Comparison of ENCODE assay signal across 20 cellular contexts in the genomic region with DNA sequence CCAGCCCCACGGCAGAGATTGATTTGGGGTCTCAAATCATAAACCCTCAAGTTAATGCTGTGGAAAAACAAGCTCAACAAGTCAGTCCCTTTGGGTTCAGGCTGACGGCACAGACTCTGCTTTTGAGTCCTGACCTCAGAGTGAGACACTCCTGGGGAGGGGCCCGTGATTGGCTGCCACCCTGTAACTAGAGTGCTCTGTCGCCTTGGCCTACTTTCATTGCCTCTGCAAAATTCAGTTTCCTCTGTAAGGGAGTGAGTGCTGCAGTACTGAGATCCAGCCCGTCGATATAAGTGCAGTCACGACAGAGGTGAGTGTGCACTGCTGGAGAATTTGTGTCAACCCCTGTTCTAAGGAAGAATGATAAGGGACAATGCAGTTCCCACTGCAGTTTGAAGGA.
DNase-seq lines count a peak whose midpoint lies in the region; FAIRE-seq and TF ChIP-seq lines count a peak whose summit lies in the region.
"Had no signal": no experiment of that assay in that cellular context is flagged by ENCODE, and none has a peak within 500 bp of the region (broad histone marks: within the 10 kb centered on the region; RNA-seq: fewer than 3 reads in every experiment).

No MANE protein-coding gene starts in this region.

- H3K4me1 Mint-ChIP-seq in CD8-positive, alpha-beta memory T cell: peaks cover 0 to 4% (median 0%) of the 10 kb centered on the region in 3 donors

- TF ChIP-seq CTCF in adrenal gland (IDR thresholded peaks at IDR 0.05) (no peak), kidney (IDR thresholded peaks at IDR 0.05; ENCODE audit: borderline replicate concordance, extremely low read depth, insufficient read depth) (no peak)

- no peak overlapping the region for H3K23ac ChIP-seq in trophoblast cell (ENCODE audit: low read length)

- no peak overlapping the region for H3K14ac ChIP-seq in trophoblast cell (ENCODE audit: low read length)

- H2AK5ac ChIP-seq in trophoblast cell (ENCODE audit: low read length): no peak overlapping the region

- H3K27ac ChIP-seq in CD8-positive, alpha-beta memory T cell (ENCODE audit: low read depth, low read length): no peak overlapping the region
- H3K27ac ChIP-seq in HUES64 (ENCODE audit: low read depth, low read length): peak overlapping the region; percentile 6; the same call in 1 of the 2 replicates
- H3K27ac ChIP-seq in adrenal gland: peak overlapping the region in 3 of 5 donors; percentile 34 to 45 (median 38)
- H3K27ac ChIP-seq in trophoblast cell (ENCODE audit: low read depth, low read length): no peak overlapping the region
- no peak overlapping the region for H3K27ac ChIP-seq in kidney (ENCODE audit: low read depth in 2 of 2, low read length in 2 of 2)
- no peak overlapping the region for H3K27ac ChIP-seq in effector memory CD4-positive, alpha-beta T cell (ENCODE audit: insufficient read depth, low read length, poor library complexity, severe bottlenecking)
- H3K27ac ChIP-seq: C4-2B, GM23248 had no signal

- peak overlapping the region; percentile 3 for H2BK120ac ChIP-seq in trophoblast cell (ENCODE audit: insufficient read depth, low read length, poor library complexity)

- H3K9me3 ChIP-seq in CD8-positive, alpha-beta memory T cell (ENCODE audit: low read length): no peaks in the 10 kb centered on the region
- no peaks in the 10 kb centered on the region for H3K9me3 ChIP-seq in HUES64 (ENCODE audit: insufficient read depth, low read depth, low read length)
- H3K9me3 ChIP-seq in adrenal gland (replicated peaks in 1 of 3): no peaks in the 10 kb centered on the region
- H3K9me3 ChIP-seq in trophoblast cell (ENCODE audit: insufficient read depth, low read depth, low read length): no peaks in the 10 kb centered on the region
- no peaks in the 10 kb centered on the region for H3K9me3 ChIP-seq in kidney (ENCODE audit: control insufficient read depth in 1 of 2, low read length in 2 of 2)
- H3K9me3 ChIP-seq in effector memory CD4-positive, alpha-beta T cell (ENCODE audit: control insufficient read depth, low read length): no peaks in the 10 kb centered on the region
- H3K9me3 ChIP-seq: BE2C had no signal

- no peak overlapping the region for H3K9ac ChIP-seq in HUES64 (ENCODE audit: low read depth, low read length)
- H3K9ac ChIP-seq in trophoblast cell (ENCODE audit: low read length): no peak overlapping the region
- no peak overlapping the region for H3K9ac ChIP-seq in kidney (ENCODE audit: low read length in 2 of 2)
- H3K9ac ChIP-seq: GM23248 had no signal

- CTCF ChIA-PET in CD8-positive, alpha-beta memory T cell (lab: Charles Lee): no interaction called here

- intact Hi-C loops in adrenal gland (cut with DNase I) (no loop called here), kidney (cut with DNase I) (no loop called here)

- H3K79me1 ChIP-seq in trophoblast cell (ENCODE audit: low read length): peaks cover 23% of the 10 kb centered on the region

- no peak overlapping the region for H3K4ac ChIP-seq in trophoblast cell (ENCODE audit: low read depth, low read length)

- no peak overlapping the region for H2BK5ac ChIP-seq in trophoblast cell (ENCODE audit: low read depth, low read length, poor library complexity)

- 92% methylated on average over 7 of the region's 7 CpGs for WGBS in HUES64
- 47 to 56% (median 54%) methylated on average over 6 to 7 of the region's 7 CpGs for WGBS in adrenal gland, 4 donors
- WGBS in trophoblast cell (ENCODE audit: extremely low coverage, insufficient coverage, insufficient read length): no CpG with 5 or more reads among the region's 7 CpGs

- peak in 1 of 2 donors; percentile 69 for TF ChIP-seq POLR2A in adrenal gland (IDR thresholded peaks at IDR 0.05)

- H3K4me3 Mint-ChIP-seq in CD8-positive, alpha-beta memory T cell: peak overlapping the region in 4 of 7 donors; percentile 20 to 70 (median 27)
- H3K4me3 Mint-ChIP-seq: H9 had no signal

- FAIRE-seq in kidney (lab: Jason Lieb, UNC): no peak
- FAIRE-seq: A204.1, D721Med, G401.6, GM12891 had no signal

- H2BK12ac ChIP-seq in trophoblast cell (ENCODE audit: low read length): peak overlapping the region; percentile 47

- H3K36me3 Mint-ChIP-seq in CD8-positive, alpha-beta memory T cell: peaks cover 19 to 79% (median 27%) of the 10 kb centered on the region in 3 donors

- DNase-seq in CD8-positive, alpha-beta memory T cell: peak in 2 of 5 donors; percentile 3 to 4
- DNase-seq in adrenal gland: peak; percentile 54 to 84 (median 74)
- DNase-seq in trophoblast cell: no peak
- DNase-seq in kidney: no peak
- no peak for DNase-seq in activated CD4-positive, CD25-positive, alpha-beta regulatory T cell treated with anti-CD3 and anti-CD28 coated beads, Interleukin-2, amount 50 U/mL, for 72 hours
- DNase-seq in effector memory CD4-positive, alpha-beta T cell: no peak
- DNase-seq: BE2C; CD4-positive, alpha-beta memory T cell; COR-L47; DMS153; DMS79 treated with DMSO at 0.1 percent for 48 hours; EL; GM23248; H9 had no signal

- H3K18ac ChIP-seq in trophoblast cell (ENCODE audit: low read length): no peak overlapping the region

- no peak overlapping the region for H3K4me2 ChIP-seq in trophoblast cell (ENCODE audit: low read length)

- H3K27me3 Mint-ChIP-seq in CD8-positive, alpha-beta memory T cell: no peaks in the 10 kb centered on the region
- H3K27me3 Mint-ChIP-seq: CD4-positive, alpha-beta memory T cell had no signal

- POLR2A ChIA-PET in CD8-positive, alpha-beta memory T cell (lab: Charles Lee): no interaction called here

- no peaks in the 10 kb centered on the region for H3K4me1 ChIP-seq in CD8-positive, alpha-beta memory T cell (ENCODE audit: insufficient read depth, low read length)
- peaks cover 16% of the 10 kb centered on the region for H3K4me1 ChIP-seq in HUES64 (ENCODE audit: insufficient read depth, low read length)
- peaks cover 9% of the 10 kb centered on the region in 2 donors for H3K4me1 ChIP-seq in adrenal gland (replicated peaks in 1 of 2)
- H3K4me1 ChIP-seq in trophoblast cell (ENCODE audit: control insufficient read depth in 1 of 2, insufficient read depth in 2 of 2, low read length in 2 of 2): peaks cover 22 to 28% of the 10 kb centered on the region in 2 experiments
- H3K4me1 ChIP-seq in kidney (ENCODE audit: control insufficient read depth in 1 of 2, insufficient read depth in 1 of 2, low read depth in 1 of 2, low read length in 2 of 2): no peaks in the 10 kb centered on the region
- no peaks in the 10 kb centered on the region for H3K4me1 ChIP-seq in effector memory CD4-positive, alpha-beta T cell (ENCODE audit: control insufficient read depth, insufficient read depth, low read length, poor library complexity, severe bottlenecking)
- H3K4me1 ChIP-seq: BE2C had no signal

- H3K36me3 ChIP-seq in CD8-positive, alpha-beta memory T cell (ENCODE audit: insufficient read depth, low read length): peaks cover 11% of the 10 kb centered on the region
- H3K36me3 ChIP-seq in HUES64 (ENCODE audit: insufficient read depth, low read length): peaks cover 66% of the 10 kb centered on the region
- H3K36me3 ChIP-seq in adrenal gland (replicated peaks in 1 of 2): peaks cover 0 to 47% of the 10 kb centered on the region in 2 donors
- no peaks in the 10 kb centered on the region for H3K36me3 ChIP-seq in trophoblast cell (ENCODE audit: control insufficient read depth in 1 of 2, insufficient read depth in 2 of 2, low read length in 2 of 2)
- peaks cover 32 to 35% of the 10 kb centered on the region in 2 donors for H3K36me3 ChIP-seq in kidney (ENCODE audit: control insufficient read depth in 1 of 2, insufficient read depth in 2 of 2, low read length in 2 of 2)
- peaks cover 27% of the 10 kb centered on the region for H3K36me3 ChIP-seq in effector memory CD4-positive, alpha-beta T cell (ENCODE audit: control insufficient read depth, insufficient read depth, low read length)

- H4K91ac ChIP-seq in trophoblast cell (ENCODE audit: low read depth, low read length): no peak overlapping the region

- H3K4me3 ChIP-seq in CD8-positive, alpha-beta memory T cell (ENCODE audit: low read length): no peak overlapping the region
- no peak overlapping the region for H3K4me3 ChIP-seq in HUES64 (ENCODE audit: low read length)
- no peak overlapping the region for H3K4me3 ChIP-seq in adrenal gland
- H3K4me3 ChIP-seq in trophoblast cell (ENCODE audit: low read depth, low read length): no peak overlapping the region
- no peak overlapping the region for H3K4me3 ChIP-seq in kidney (ENCODE audit: low read length in 2 of 2)
- no peak overlapping the region for H3K4me3 ChIP-seq in effector memory CD4-positive, alpha-beta T cell (ENCODE audit: insufficient read depth, low read depth, low read length, poor library complexity, severe bottlenecking)
- H3K4me3 ChIP-seq: GM23248 had no signal

- no peaks in the 10 kb centered on the region for H3K27me3 ChIP-seq in CD8-positive, alpha-beta memory T cell (ENCODE audit: insufficient read depth, low read length, poor library complexity, severe bottlenecking)
- H3K27me3 ChIP-seq in HUES64 (ENCODE audit: insufficient read depth, low read length): no peaks in the 10 kb centered on the region
- H3K27me3 ChIP-seq in adrenal gland: no peaks in the 10 kb centered on the region
- H3K27me3 ChIP-seq in trophoblast cell (ENCODE audit: insufficient read depth, low read length): no peaks in the 10 kb centered on the region
- no peaks in the 10 kb centered on the region for H3K27me3 ChIP-seq in effector memory CD4-positive, alpha-beta T cell (replicated peaks; ENCODE audit: control insufficient read depth, insufficient read depth, low read length, poor library complexity, severe bottlenecking)
- H3K27me3 ChIP-seq: BE2C had no signal

- H4K12ac ChIP-seq in trophoblast cell (ENCODE audit: low read depth, low read length): no peak overlapping the region

- H2AFZ ChIP-seq in trophoblast cell (ENCODE audit: insufficient read depth, low read length, poor library complexity): no peak overlapping the region
- H2AFZ ChIP-seq: GM23248 had no signal

- H4K8ac ChIP-seq in trophoblast cell (ENCODE audit: low read depth, low read length): no peak overlapping the region

- no peaks in the 10 kb centered on the region for H3K9me3 Mint-ChIP-seq in CD8-positive, alpha-beta memory T cell
- H3K9me3 Mint-ChIP-seq: CD4-positive, alpha-beta memory T cell had no signal

- peak overlapping the region in 4 of 8 donors; percentile 68 to 85 (median 80) for H3K27ac Mint-ChIP-seq in CD8-positive, alpha-beta memory T cell

- peaks cover 7% of the 10 kb centered on the region for H3K79me2 ChIP-seq in trophoblast cell (ENCODE audit: control insufficient read depth, insufficient read depth, low read length, poor library complexity)

Comparison
In these comparisons a context has a peak if more than half of its experiments do, and no peak if none do; other contexts are left out.
1. DNase-seq: peak in adrenal gland (7 of 7); none in trophoblast cell (0 of 2), kidney (single experiment), activated CD4-positive, CD25-positive, alpha-beta regulatory T cell treated with anti-CD3 and anti-CD28 coated beads, Interleukin-2, amount 50 U/mL, for 72 hours (single experiment) and effector memory CD4-positive, alpha-beta T cell (0 of 3).
2. H3K27ac ChIP-seq: peak in HUES64 (single experiment) and adrenal gland (3 of 5); none in CD8-positive, alpha-beta memory T cell (single experiment), trophoblast cell (single experiment), kidney (0 of 2) and effector memory CD4-positive, alpha-beta T cell (single experiment).